ENCODE assay signal across 10 cellular contexts in genomic region chr2:155145758-155146229, GRCh38.
A peak's percentile ranks its signal among the peaks of the same experiment; 100 is the strongest.
DNase-seq lines count a peak whose midpoint lies in the region; ATAC-seq and TF ChIP-seq lines count a peak whose summit lies in the region.
"Had no signal": no experiment of that assay in that cellular context is flagged by ENCODE, and none has a peak within 500 bp of the region (broad histone marks: within the 10 kb centered on the region; RNA-seq: fewer than 3 reads in every experiment).

No MANE protein-coding gene starts in this region.

- H3K27me3 ChIP-seq in heart left ventricle (no peaks in the 10 kb centered on the region), testis (no peaks in the 10 kb centered on the region)

- H3K4me1 Mint-ChIP-seq in memory B cell, result no peaks in the 10 kb centered on the region
- H3K4me1 Mint-ChIP-seq in WTC11, result peaks cover 11% of the 10 kb centered on the region
- H3K4me1 Mint-ChIP-seq: naive B cell had no signal

- POLR2A ChIA-PET in WTC11 (lab: Charles Lee), result no interaction called here

- TF ChIP-seq POLR2A in heart left ventricle (IDR thresholded peaks at IDR 0.05), result no peak
- TF ChIP-seq POLR2A in testis (IDR thresholded peaks at IDR 0.05), result no peak

- H3K9me3 Mint-ChIP-seq in memory B cell (no peaks in the 10 kb centered on the region), WTC11 (peaks cover 3% of the 10 kb centered on the region; the same call in 1 of the 2 replicates)

- H3K36me3 ChIP-seq in heart left ventricle (no peaks in the 10 kb centered on the region), testis (ENCODE audit: low read depth, missing control alignments) (no peaks in the 10 kb centered on the region)

- intact Hi-C loops in heart left ventricle (cut with DNase I), result no loop called here
- intact Hi-C loops in testis (cut with DNase I; ENCODE audit: low total_unique reads), result no loop called here

- H3K4me3 ChIP-seq in heart left ventricle (no peak overlapping the region), testis (no peak overlapping the region)

- H3K27ac ChIP-seq in heart left ventricle (no peak overlapping the region), testis (no peak overlapping the region)

- DNase-seq in memory B cell (ENCODE audit: low spot score in 2 of 2) (no peak), heart left ventricle (no peak), testis (no peak), WTC11 (ENCODE audit: low spot score) (no peak)
- no peak for DNase-seq in stimulated activated CD4-positive, alpha-beta T cell treated with anti-CD3 and anti-CD28 coated beads, Interleukin-1b, Interleukin-23, amount 100 ng/mL, for 48 hours
- DNase-seq: foreskin fibroblast, naive B cell had no signal

- WGBS in heart left ventricle, 4 donors, result 41 to 52% (median 49%) methylated on average over 3 of the region's 3 CpGs
- 43 to 46% methylated on average over 3 of the region's 3 CpGs for WGBS in testis, 2 donors

- ATAC-seq in GM18870 (IDR thresholded peaks at IDR 0.05; ENCODE audit: unreplicated experiment) (peak; percentile 96), HG02588 (IDR thresholded peaks at IDR 0.05; ENCODE audit: unreplicated experiment) (peak; percentile 97), HG03565 (IDR thresholded peaks at IDR 0.05; ENCODE audit: unreplicated experiment) (peak; percentile 96), memory B cell (ENCODE audit: low read depth) (peak; percentile 19), heart left ventricle (no peak), WTC11 (no peak)

- H3K27ac Mint-ChIP-seq in memory B cell (peak overlapping the region; percentile 26), WTC11 (no peak overlapping the region)
- H3K27ac Mint-ChIP-seq: naive B cell had no signal

- H3K4me1 ChIP-seq in heart left ventricle, result no peaks in the 10 kb centered on the region
- no peaks in the 10 kb centered on the region for H3K4me1 ChIP-seq in testis

- H3K4me3 Mint-ChIP-seq in memory B cell (no peak overlapping the region), WTC11 (no peak overlapping the region)
- H3K4me3 Mint-ChIP-seq: naive B cell had no signal

- no peaks in the 10 kb centered on the region for H3K36me3 Mint-ChIP-seq in memory B cell
- H3K36me3 Mint-ChIP-seq in WTC11, result no peaks in the 10 kb centered on the region
- H3K36me3 Mint-ChIP-seq: naive B cell had no signal

- H3K27me3 Mint-ChIP-seq in memory B cell (no peaks in the 10 kb centered on the region), WTC11 (ENCODE audit: low read depth) (no peaks in the 10 kb centered on the region)
- H3K27me3 Mint-ChIP-seq: naive B cell had no signal

- no peaks in the 10 kb centered on the region for H3K9me3 ChIP-seq in heart left ventricle
- no peaks in the 10 kb centered on the region for H3K9me3 ChIP-seq in testis

- TF ChIP-seq CTCF in heart left ventricle (IDR thresholded peaks at IDR 0.05) (no peak), testis (IDR thresholded peaks at IDR 0.05) (no peak), WTC11 (IDR thresholded peaks at IDR 0.05) (no peak)

- CTCF ChIA-PET in WTC11 (lab: Charles Lee), result no interaction called here

TF ChIP-seq in WTC11, 78 proteins besides CTCF, POLR2A, EP300 and RAD21 (continues in another document):
- TF ChIP-seq ZNF219 (CRISPR knock-in tag; IDR thresholded peaks at IDR 0.05; ENCODE audit: borderline replicate concordance) (no peak), ZNF423 (CRISPR knock-in tag; IDR thresholded peaks at IDR 0.05) (no peak), ZNF396 (CRISPR knock-in tag; IDR thresholded peaks at IDR 0.05; ENCODE audit: borderline replicate concordance) (no peak), ATF3 (CRISPR knock-in tag; conservative IDR thresholded peaks at IDR 0.05) (no peak), ZNF281 (CRISPR knock-in tag; IDR thresholded peaks at IDR 0.05) (no peak), ZNF263 (CRISPR knock-in tag; IDR thresholded peaks at IDR 0.05; ENCODE audit: low read depth) (no peak), USF2 (CRISPR knock-in tag; IDR thresholded peaks at IDR 0.05) (no peak), ZNF232 (CRISPR knock-in tag; IDR thresholded peaks at IDR 0.05) (no peak), ERG (CRISPR knock-in tag; IDR thresholded peaks at IDR 0.05) (no peak), ZNF416 (CRISPR knock-in tag; IDR thresholded peaks at IDR 0.05) (no peak), STAT6 (CRISPR knock-in tag; conservative IDR thresholded peaks at IDR 0.05; ENCODE audit: low read depth) (no peak), ZNF121 (CRISPR knock-in tag; IDR thresholded peaks at IDR 0.05) (no peak)

Comparison
In these comparisons a context has a peak if more than half of its experiments do, and no peak if none do; other contexts are left out.
1. ATAC-seq: peak in GM18870 (single experiment), HG02588 (single experiment), HG03565 (single experiment) and memory B cell (single experiment); none in heart left ventricle (0 of 4) and WTC11 (single experiment).